8 cellular contexts compared by ENCODE assay signal in the genomic region with DNA sequence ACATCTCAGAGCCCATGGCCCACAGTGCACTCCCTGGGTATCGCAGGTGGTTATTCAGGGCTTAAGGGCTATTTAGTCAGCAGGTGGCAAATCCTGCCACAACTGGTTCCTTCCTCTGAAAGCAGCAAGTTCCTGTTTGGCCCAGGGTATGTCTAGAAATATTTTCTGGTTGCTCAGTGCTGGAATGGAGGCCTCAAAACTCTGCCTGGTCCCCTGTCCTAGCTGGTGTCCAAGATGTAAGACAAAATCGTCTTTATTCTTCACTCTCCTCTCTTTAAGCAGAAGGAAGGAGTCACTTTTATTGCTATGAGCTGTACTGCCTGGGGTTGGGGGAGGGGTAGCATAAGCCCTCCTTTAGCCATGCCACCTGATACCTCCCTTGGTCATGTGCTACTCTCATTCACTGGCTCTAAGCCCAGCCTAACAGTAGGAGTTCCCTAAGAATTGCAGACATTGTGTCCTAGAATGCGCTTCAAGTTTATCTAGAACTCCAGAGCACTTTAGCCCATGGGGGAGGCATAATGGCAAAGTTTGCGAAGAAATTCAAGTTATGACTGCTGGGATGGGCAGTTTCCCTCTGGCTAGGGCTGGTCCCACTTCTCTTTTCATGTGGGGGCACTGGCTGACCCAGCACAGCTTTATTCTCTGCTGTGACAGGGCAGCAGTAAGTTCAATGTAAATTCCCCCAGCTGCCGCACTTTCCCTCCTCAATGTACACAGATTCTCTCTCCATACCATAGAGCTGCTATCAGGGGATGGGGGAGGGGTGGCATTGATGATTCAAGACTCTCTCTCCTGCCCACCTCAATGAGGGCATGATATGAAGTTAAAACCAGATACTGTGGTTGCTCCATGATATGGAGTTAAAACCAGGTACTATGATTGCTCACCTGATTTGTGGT.
DNase-seq lines count a peak whose midpoint lies in the region; ATAC-seq and TF ChIP-seq lines count a peak whose summit lies in the region.
"Had no signal": no experiment of that assay in that cellular context is flagged by ENCODE, and none has a peak within 500 bp of the region (broad histone marks: within the 10 kb centered on the region; RNA-seq: fewer than 3 reads in every experiment).

No MANE protein-coding gene starts in this region.

- H3K4me3 ChIP-seq in epithelial cell of esophagus (ENCODE audit: low read length) (no peak overlapping the region), skeletal muscle cell (ENCODE audit: low read depth, low read length) (no peak overlapping the region)

- ATAC-seq in HG03095 (IDR thresholded peaks at IDR 0.05; ENCODE audit: unreplicated experiment) (no peak), GM18861 (IDR thresholded peaks at IDR 0.05; ENCODE audit: unreplicated experiment) (no peak)

- DNase-seq in HUDEP-2 (lab: John Stamatoyannopoulos, UW; ENCODE audit: unreplicated experiment in 76 of 76) (peak in 72 of 76 experiments; percentile 6 to 95 (median 68)), NCI-H524 (lab: John Stamatoyannopoulos, UW) (peak; percentile 76 to 86), epithelial cell of esophagus (ENCODE audit: low read depth) (peak; percentile 57), skeletal muscle cell (ENCODE audit: low read depth) (peak; percentile 73)
- DNase-seq in activated CD4-positive, CD25-positive, alpha-beta regulatory T cell treated with anti-CD3 and anti-CD28 coated beads, Interleukin-2, amount 50 U/mL, for 72 hours, result no peak
- DNase-seq: substantia nigra had no signal

- TF ChIP-seq CTCF in epithelial cell of esophagus (IDR thresholded peaks at IDR 0.05; ENCODE audit: insufficient read depth, low read depth, low read length, missing control alignments), result no peak
